ENCODE assay signal across 8 cellular contexts in genomic region chr16:84532299-84532724, GRCh38. TPM values are rescaled to one million over a fixed set of nuclear protein-coding genes. Genes with fewer than 3 reads are reported as not detected.
DNase-seq lines count a peak whose midpoint lies in the region; ATAC-seq and FAIRE-seq lines count a peak whose summit lies in the region.

No MANE protein-coding gene starts in this region.

- no peaks in the 10 kb centered on the region for H3K36me3 ChIP-seq in trophoblast cell (ENCODE audit: control insufficient read depth in 1 of 2, insufficient read depth in 2 of 2, low read length in 2 of 2)

- no peak overlapping the region for H2BK12ac ChIP-seq in trophoblast cell (ENCODE audit: low read length)

- no peak overlapping the region for H3K23ac ChIP-seq in trophoblast cell (ENCODE audit: low read length)

- WGBS in trophoblast cell (ENCODE audit: extremely low coverage, insufficient coverage, insufficient read length), result no CpG with 5 or more reads among the region's 10 CpGs

- H3K14ac ChIP-seq in trophoblast cell (ENCODE audit: low read length), result no peak overlapping the region

- no peak overlapping the region for H2BK120ac ChIP-seq in trophoblast cell (ENCODE audit: insufficient read depth, low read length, poor library complexity)

- no peak for FAIRE-seq in GM19239 (lab: Jason Lieb, UNC)

- H3K79me1 ChIP-seq in trophoblast cell (ENCODE audit: low read length), result peaks cover 21% of the 10 kb centered on the region

- peaks cover 5% of the 10 kb centered on the region for H3K79me2 ChIP-seq in trophoblast cell (ENCODE audit: control insufficient read depth, insufficient read depth, low read length, poor library complexity)

- H3K9ac ChIP-seq in trophoblast cell (ENCODE audit: low read length), result no peak overlapping the region

- H3K9me3 ChIP-seq in trophoblast cell (ENCODE audit: insufficient read depth, low read depth, low read length), result peaks cover 4% of the 10 kb centered on the region

- no peak for ATAC-seq in GM18873 (IDR thresholded peaks at IDR 0.05; ENCODE audit: low FRiP score, unreplicated experiment)
- no peak for ATAC-seq in HG03108 (IDR thresholded peaks at IDR 0.05; ENCODE audit: unreplicated experiment)

- no peak overlapping the region for H4K12ac ChIP-seq in trophoblast cell (ENCODE audit: low read depth, low read length)

- no peak overlapping the region for H4K8ac ChIP-seq in trophoblast cell (ENCODE audit: low read depth, low read length)

- no peak overlapping the region for H2AFZ ChIP-seq in trophoblast cell (ENCODE audit: insufficient read depth, low read length, poor library complexity)

- DNase-seq in DMS114 treated with DMSO at 0.1 percent for 48 hours (lab: John Stamatoyannopoulos, UW; ENCODE audit: unreplicated experiment) (peak; percentile 84), T1000 (lab: John Stamatoyannopoulos, UW) (peak; percentile 72), foreskin melanocyte (peak; percentile 99), trophoblast cell (peak; percentile 93 to 98), GM19239 (ENCODE audit: insufficient read length, low spot score) (no peak), cortex of kidney (lab: John Stamatoyannopoulos, UW) (no peak)

- H3K18ac ChIP-seq in trophoblast cell (ENCODE audit: low read length), result no peak overlapping the region

- H3K4ac ChIP-seq in trophoblast cell (ENCODE audit: low read depth, low read length), result no peak overlapping the region

- H3K27me3 ChIP-seq in trophoblast cell (ENCODE audit: insufficient read depth, low read length), result no peaks in the 10 kb centered on the region

- peak overlapping the region; percentile 85 for H3K27ac ChIP-seq in trophoblast cell (ENCODE audit: low read depth, low read length)

- H4K91ac ChIP-seq in trophoblast cell (ENCODE audit: low read depth, low read length), result no peak overlapping the region

- H3K4me3 ChIP-seq in trophoblast cell (ENCODE audit: low read depth, low read length), result no peak overlapping the region

- H3K4me2 ChIP-seq in trophoblast cell (ENCODE audit: low read length), result peak overlapping the region; percentile 36

- H2AK5ac ChIP-seq in trophoblast cell (ENCODE audit: low read length), result no peak overlapping the region

- peaks cover 20 to 22% of the 10 kb centered on the region in 2 experiments for H3K4me1 ChIP-seq in trophoblast cell (ENCODE audit: control insufficient read depth in 1 of 2, insufficient read depth in 2 of 2, low read length in 2 of 2)

- no peak overlapping the region for H2BK5ac ChIP-seq in trophoblast cell (ENCODE audit: low read depth, low read length, poor library complexity)

RNA-seq across cellular contexts. Expression of gene MEAK7, which starts 27.9 kb away (rescaled TPM):
- 16.0 and 16.7 TPM in 2 replicates for polyA plus RNA-seq in trophoblast cell (2013)

Comparison
In these comparisons a context has a peak if more than half of its experiments do, and no peak if none do; other contexts are left out.
1. DNase-seq: peak in DMS114 treated with DMSO at 0.1 percent for 48 hours (single experiment), T1000 (single experiment), foreskin melanocyte (single experiment) and trophoblast cell (2 of 2); none in GM19239 (single experiment) and cortex of kidney (single experiment).